Comparison of ENCODE assay signal across 1 cellular context in genomic region chr19:5031231-5032100, GRCh38.
TF ChIP-seq lines count a peak whose summit lies in the region.

No MANE protein-coding gene starts in this region.

TF ChIP-seq in K562, 482 proteins besides CTCF, POLR2A, EP300 and RAD21 (continued from another document):
- TF ChIP-seq ZBTB33 (CRISPR knock-in tag; IDR thresholded peaks at IDR 0.05) (peak; percentile 36; the same call in 1 of the 2 replicates), ZBTB7A (IDR thresholded peaks at IDR 0.05; ENCODE audit: borderline replicate concordance, control insufficient read depth, low read depth, low read length) (0 out of 2 replicates have a peak, but pooled peaks have one; percentile 16), ZNF3 (CRISPR knock-in tag; IDR thresholded peaks at IDR 0.05) (no peak), MAZ (CRISPR knock-in tag; conservative IDR thresholded peaks at IDR 0.05 in 1 of 2, IDR thresholded peaks at IDR 0.05 in 1 of 2) (peak in 1 of 2 experiments; percentile 41; a peak in 2 of 4 replicates), XRCC5 (IDR thresholded peaks at IDR 0.05; ENCODE audit: low read depth, low read length) (0 out of 2 replicates have a peak, but pooled peaks have one; percentile 26), USF1 (CRISPR knock-in tag; IDR thresholded peaks at IDR 0.05) (peak; percentile 26; the same call in 1 of the 2 replicates), ZNF707 (CRISPR knock-in tag; conservative IDR thresholded peaks at IDR 0.05) (peak; percentile 62; the same call in 1 of the 2 replicates), STAG1 (CRISPR knock-in tag; IDR thresholded peaks at IDR 0.05; ENCODE audit: borderline replicate concordance) (peak; percentile 92; the same call in 1 of the 2 replicates), THAP7 (CRISPR knock-in tag; IDR thresholded peaks at IDR 0.05) (no peak), ZNF282 (CRISPR knock-in tag; IDR thresholded peaks at IDR 0.05) (0 out of 2 replicates have a peak, but pooled peaks have one; percentile 20), SMC3 (conservative IDR thresholded peaks at IDR 0.05; ENCODE audit: insufficient read depth, low read depth, low read length) (peak; percentile 89), CXXC5 (CRISPR knock-in tag; IDR thresholded peaks at IDR 0.05) (peak; percentile 21; the same call in 1 of the 2 replicates), SAFB (IDR thresholded peaks at IDR 0.05; ENCODE audit: borderline replicate concordance, low read depth, low read length) (no peak), KLF16 (IDR thresholded peaks at IDR 0.05) (no peak), CTBP1 (IDR thresholded peaks at IDR 0.05; ENCODE audit: borderline replicate concordance) (peak; percentile 37; the same call in 1 of the 2 replicates)
- TF ChIP-seq, protein P1, sequence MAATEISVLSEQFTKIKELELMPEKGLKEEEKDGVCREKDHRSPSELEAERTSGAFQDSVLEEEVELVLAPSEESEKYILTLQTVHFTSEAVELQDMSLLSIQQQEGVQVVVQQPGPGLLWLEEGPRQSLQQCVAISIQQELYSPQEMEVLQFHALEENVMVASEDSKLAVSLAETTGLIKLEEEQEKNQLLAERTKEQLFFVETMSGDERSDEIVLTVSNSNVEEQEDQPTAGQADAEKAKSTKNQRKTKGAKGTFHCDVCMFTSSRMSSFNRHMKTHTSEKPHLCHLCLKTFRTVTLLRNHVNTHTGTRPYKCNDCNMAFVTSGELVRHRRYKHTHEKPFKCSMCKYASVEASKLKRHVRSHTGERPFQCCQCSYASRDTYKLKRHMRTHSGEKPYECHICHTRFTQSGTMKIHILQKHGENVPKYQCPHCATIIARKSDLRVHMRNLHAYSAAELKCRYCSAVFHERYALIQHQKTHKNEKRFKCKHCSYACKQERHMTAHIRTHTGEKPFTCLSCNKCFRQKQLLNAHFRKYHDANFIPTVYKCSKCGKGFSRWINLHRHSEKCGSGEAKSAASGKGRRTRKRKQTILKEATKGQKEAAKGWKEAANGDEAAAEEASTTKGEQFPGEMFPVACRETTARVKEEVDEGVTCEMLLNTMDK (IDR thresholded peaks at IDR 0.05; ENCODE audit: borderline replicate concordance, insufficient read depth, low read depth, low read length, poor library complexity, severe bottlenecking) = peak; percentile 49
